Comparison of ENCODE assay signal across 17 cellular contexts in genomic region chr4:121684016-121684415, GRCh38. TPM values are rescaled to one million over a fixed set of nuclear protein-coding genes. Genes with fewer than 3 reads are reported as not detected.
DNase-seq lines count a peak whose midpoint lies in the region; ATAC-seq, FAIRE-seq and TF ChIP-seq lines count a peak whose summit lies in the region.
"Had no signal": no experiment of that assay in that cellular context is flagged by ENCODE, and none has a peak within 500 bp of the region (broad histone marks: within the 10 kb centered on the region; RNA-seq: fewer than 3 reads in every experiment).

No MANE protein-coding gene starts in this region.

- H2AFZ ChIP-seq in ACC112 (ENCODE audit: low read length, unreplicated experiment): no peak overlapping the region

- ATAC-seq in pancreas: no peak
- ATAC-seq: HCT116, K562 had no signal

- H3K4me3 ChIP-seq in ACC112 (ENCODE audit: low read depth, low read length) (no peak overlapping the region), HEK293 (ENCODE audit: low read depth, low read length) (no peak overlapping the region), adipocyte (ENCODE audit: low read length) (no peak overlapping the region), pancreas (no peak overlapping the region), dorsolateral prefrontal cortex (no peak overlapping the region), esophagus squamous epithelium (no peak overlapping the region)
- H3K4me3 ChIP-seq: BLaER1, K562 had no signal

- DNase-seq in adipocyte (ENCODE audit: low read depth): no peak
- no peak for DNase-seq in pancreas
- DNase-seq in dedifferentiated amniotic fluid mesenchymal stem cell (ENCODE audit: extremely low spot score): no peak
- no peak for DNase-seq in dorsolateral prefrontal cortex
- no peak for DNase-seq in SW 1271 (lab: John Stamatoyannopoulos, UW)
- no peak for DNase-seq in esophagus squamous epithelium (lab: John Stamatoyannopoulos, UW)
- DNase-seq: CD4-positive, alpha-beta memory T cell; DMS153; DMS79; GF-D8; GOT3; H7 had no signal

- WGBS in pancreas, 2 donors: 93 to 96% methylated on average over 1 of the region's 1 CpG
- WGBS in esophagus squamous epithelium, 2 donors: 83 to 89% methylated on average over 1 of the region's 1 CpG

- H3K27ac ChIP-seq in ACC112 (ENCODE audit: low read depth, low read length) (0 out of 2 replicates have a peak overlapping the region, but pooled peaks have one; percentile 14), HEK293 (ENCODE audit: extremely low read depth, low read depth, low read length) (no peak overlapping the region), pancreas (no peak overlapping the region), dorsolateral prefrontal cortex (no peak overlapping the region), esophagus squamous epithelium (no peak overlapping the region)
- H3K27ac ChIP-seq: BLaER1 had no signal

- H3K9ac ChIP-seq in adipocyte (ENCODE audit: low read length): peak overlapping the region; percentile 9
- H3K9ac ChIP-seq: BLaER1 had no signal

- TF ChIP-seq CTCF in HEK293 (tag by site-specific recombination; IDR thresholded peaks at IDR 0.05): no peak
- TF ChIP-seq CTCF in pancreas (IDR thresholded peaks at IDR 0.05): no peak
- no peak for TF ChIP-seq CTCF in dorsolateral prefrontal cortex (IDR thresholded peaks at IDR 0.05 in 54 of 56, conservative IDR thresholded peaks at IDR 0.05 in 2 of 56; ENCODE audit: low read depth in 1 of 56, partially characterized antibody in 56 of 56)
- no peak for TF ChIP-seq CTCF in esophagus squamous epithelium (IDR thresholded peaks at IDR 0.05)

- TF ChIP-seq POLR2A in esophagus squamous epithelium (IDR thresholded peaks at IDR 0.05): no peak

- CTCF ChIA-PET in HEK293 (lab: Yijun Ruan, JAX): no interaction called here

- FAIRE-seq in pancreas (lab: Jason Lieb, UNC): peak; percentile 61

- H3K36me3 ChIP-seq in ACC112 (ENCODE audit: insufficient read depth, low read length) (peaks cover 67% of the 10 kb centered on the region), HEK293 (ENCODE audit: control insufficient read depth in 2 of 2, insufficient read depth in 1 of 2, low read length in 2 of 2) (peaks cover 35 to 77% of the 10 kb centered on the region in 2 experiments), adipocyte (ENCODE audit: control insufficient read depth, insufficient read depth, low read length, severe bottlenecking) (peaks cover 92% of the 10 kb centered on the region), pancreas (peaks cover 0 to 44% (median 8%) of the 10 kb centered on the region in 3 donors), esophagus squamous epithelium (peaks cover 0 to 94% (median 16%) of the 10 kb centered on the region in 3 donors)

- intact Hi-C loops in pancreas (cut with DNase I): no loop called here
- intact Hi-C loops in dorsolateral prefrontal cortex (cut with DNase I): no loop called here
- intact Hi-C loops in esophagus squamous epithelium (cut with DNase I): no loop called here

- H3K4me1 ChIP-seq in ACC112 (ENCODE audit: control insufficient read depth, insufficient read depth, low read length, unreplicated experiment) (peaks cover 62% of the 10 kb centered on the region), HEK293 (ENCODE audit: control insufficient read depth, insufficient read depth, low read length) (no peaks in the 10 kb centered on the region), adipocyte (ENCODE audit: control insufficient read depth, insufficient read depth, low read length) (peaks cover 44% of the 10 kb centered on the region), pancreas (peaks cover 6 to 15% (median 8%) of the 10 kb centered on the region in 3 donors), esophagus squamous epithelium (peaks cover 0 to 13% (median 0%) of the 10 kb centered on the region in 3 donors)
- H3K4me1 ChIP-seq: BLaER1 had no signal

- H3K27me3 ChIP-seq in ACC112 (ENCODE audit: insufficient read depth, low read length) (no peaks in the 10 kb centered on the region), adipocyte (replicated peaks; ENCODE audit: control insufficient read depth, insufficient read depth, low read length) (no peaks in the 10 kb centered on the region), pancreas (no peaks in the 10 kb centered on the region), dorsolateral prefrontal cortex (no peaks in the 10 kb centered on the region), esophagus squamous epithelium (no peaks in the 10 kb centered on the region)
- H3K27me3 ChIP-seq: BLaER1 had no signal

- no peaks in the 10 kb centered on the region for H3K9me3 ChIP-seq in HEK293 (ENCODE audit: control insufficient read depth, insufficient read depth, low read depth, low read length)
- no peaks in the 10 kb centered on the region for H3K9me3 ChIP-seq in adipocyte (ENCODE audit: control insufficient read depth, low read length)
- H3K9me3 ChIP-seq in pancreas: no peaks in the 10 kb centered on the region
- no peaks in the 10 kb centered on the region for H3K9me3 ChIP-seq in esophagus squamous epithelium
- H3K9me3 ChIP-seq: BLaER1 had no signal

- H3K79me2 ChIP-seq in ACC112 (ENCODE audit: control insufficient read depth, insufficient read depth, low read length, unreplicated experiment): peaks cover 84% of the 10 kb centered on the region

- POLR2A ChIA-PET in HEK293 (lab: Yijun Ruan, JAX): no interaction called here

TF ChIP-seq in HEK293, 187 proteins besides CTCF, POLR2A, EP300 and RAD21:
- no peak for TF ChIP-seq REPIN1 (tag by site-specific recombination; IDR thresholded peaks at IDR 0.05; ENCODE audit: low read depth)
- peak; percentile 53; the same call in 1 of the 2 replicates for TF ChIP-seq ZNF664 (tag by site-specific recombination; IDR thresholded peaks at IDR 0.05)

RNA-seq across cellular contexts. Expression of gene ANXA5, which starts 12.8 kb away (rescaled TPM):
- total RNA-seq in pancreas (100 to 1,000 TPM in 3 of 6 donors, 10 to 100 TPM in 3; 70.2 to 196 (median 92.8) TPM), dorsolateral prefrontal cortex (100 to 1,000 TPM in 23 of 120 experiments, 10 to 100 TPM in 97; 48.4 to 141 (median 84.7) TPM), esophagus squamous epithelium (100 to 1,000 TPM in 2 of 4 donors, 10 to 100 TPM in 2; 50.4 to 153 (median 117) TPM)
- 100 to 1,000 TPM; 149 to 210 TPM for polyA plus RNA-seq in pancreas
